ENCODE assay signal across 8 cellular contexts in genomic region chr11:46392421-46393230, GRCh38. TPM values are rescaled to one million over a fixed set of nuclear protein-coding genes. Genes with fewer than 3 reads are reported as not detected.
DNase-seq lines count a peak whose midpoint lies in the region; ATAC-seq and TF ChIP-seq lines count a peak whose summit lies in the region.

No MANE protein-coding gene starts in this region.

- no peaks in the 10 kb centered on the region for H3K36me3 ChIP-seq in breast epithelium

- H3K4me1 ChIP-seq in breast epithelium = peaks cover 20 to 29% of the 10 kb centered on the region in 2 donors

- H3K4me3 ChIP-seq in breast epithelium (peak overlapping the region; percentile 28 to 76 (median 50)), skin epidermis (peak overlapping the region; percentile 8 to 40 (median 29))

- no peaks in the 10 kb centered on the region for H3K9me3 ChIP-seq in CD4-positive, alpha-beta T cell (ENCODE audit: control insufficient read depth, low read length)
- H3K9me3 ChIP-seq in breast epithelium = no peaks in the 10 kb centered on the region

- H3K4me3 Mint-ChIP-seq in CD4-positive, alpha-beta T cell = peak overlapping the region; percentile 74

- H3K9me3 Mint-ChIP-seq in CD4-positive, alpha-beta T cell = no peaks in the 10 kb centered on the region

- no peak overlapping the region for H3K27ac ChIP-seq in CD4-positive, alpha-beta T cell (ENCODE audit: low read depth, low read length)
- peak overlapping the region; percentile 51; the same call in 1 of the 2 replicates for H3K27ac ChIP-seq in VCaP
- no peak overlapping the region for H3K27ac ChIP-seq in breast epithelium
- H3K27ac ChIP-seq in skin epidermis = no peak overlapping the region

- in situ Hi-C loops in KBM-7 (cut with MboI; ENCODE audit: low pct_unique_long_range_greater_than_20kb, low sequenced_read_pairs) = no loop called here

- H3K4me1 Mint-ChIP-seq in CD4-positive, alpha-beta T cell (ENCODE audit: low read depth) = peaks cover 34% of the 10 kb centered on the region

- TF ChIP-seq POLR2A in breast epithelium (IDR thresholded peaks at IDR 0.05) = no peak

- DNase-seq in CD4-positive, alpha-beta T cell = peak; percentile 57 to 78 (median 69)
- peak; percentile 89 for DNase-seq in KBM-7
- peak; percentile 41 to 87 for DNase-seq in breast epithelium (ENCODE audit: low spot score in 2 of 2)
- DNase-seq in iPS-NIHi11 (ENCODE audit: low spot score) = peak; percentile 98
- DNase-seq in NCI-H2107 (lab: John Stamatoyannopoulos, UW) = no peak

- peak; percentile 87 for ATAC-seq in CD4-positive, alpha-beta T cell (ENCODE audit: poor library complexity)
- peak; percentile 64 for ATAC-seq in GM21381 (IDR thresholded peaks at IDR 0.05; ENCODE audit: unreplicated experiment)

- intact Hi-C loops in CD4-positive, alpha-beta T cell (cut with DNase I, micrococcal nuclease) = loop anchor here in 1 of 2 experiments (5.0 kb wide), 2 partner anchors 145 to 505 kb away; partner anchors contain the start of gene MAPK8IP1
- intact Hi-C loops in breast epithelium (cut with DNase I; ENCODE audit: low total_unique reads) = loop anchor here (5.0 to 10.0 kb wide), 2 partner anchors 212 to 250 kb away; no protein-coding TSS in a partner anchor

- peaks cover 13% of the 10 kb centered on the region for H3K36me3 Mint-ChIP-seq in CD4-positive, alpha-beta T cell (ENCODE audit: low read depth)

- CTCF ChIA-PET in CD4-positive, alpha-beta T cell (lab: Charles Lee) = interaction anchor here (0.6 to 1.0 kb wide), 2 partner anchors 24 to 121 kb away, joined by 3 read pairs; no protein-coding TSS in a partner anchor

- POLR2A ChIA-PET in CD4-positive, alpha-beta T cell (lab: Charles Lee) = interaction anchor here (0.5 to 1.4 kb wide), 6 partner anchors 9 to 308 kb away, joined by 3 to 4 read pairs (median 3); partner anchors contain the start of genes ARHGAP1, ATG13, DGKZ and HARBI1

- no peak overlapping the region for H3K27ac Mint-ChIP-seq in CD4-positive, alpha-beta T cell

- TF ChIP-seq CTCF in CD4-positive, alpha-beta T cell (IDR thresholded peaks at IDR 0.05) = no peak
- no peak for TF ChIP-seq CTCF in VCaP (conservative IDR thresholded peaks at IDR 0.05)
- no peak for TF ChIP-seq CTCF in breast epithelium (IDR thresholded peaks at IDR 0.05)

- H3K27me3 Mint-ChIP-seq in CD4-positive, alpha-beta T cell = peaks cover 46% of the 10 kb centered on the region

- H3K27me3 ChIP-seq in CD4-positive, alpha-beta T cell (ENCODE audit: control insufficient read depth, insufficient read depth, low read length) = peaks cover 51% of the 10 kb centered on the region
- H3K27me3 ChIP-seq in breast epithelium = peaks cover 20 to 44% of the 10 kb centered on the region in 2 donors

RNA-seq across cellular contexts. Expression of gene CHRM4, which starts 1.1 kb away (rescaled TPM):
- total RNA-seq in CD4-positive, alpha-beta T cell = 1 to 10 TPM; 3.2 to 3.7 TPM
- 1 to 10 TPM in 1 of 3 donors, under 1 TPM in 1, not detected in 1; 0.66 to 1.1 TPM for total RNA-seq in breast epithelium

RNA-seq across cellular contexts. Expression of gene MDK, which starts 11.2 kb away (rescaled TPM):
- 1 to 10 TPM; 5.5 to 6.5 TPM for total RNA-seq in CD4-positive, alpha-beta T cell
- 100 to 1,000 TPM in 1 of 3 donors, 10 to 100 TPM in 2; 20.5 to 115 (median 54.7) TPM for total RNA-seq in breast epithelium

RNA-seq across cellular contexts. Expression of gene DGKZ, which starts 45.4 kb away (rescaled TPM):
- 100 to 1,000 TPM; 159 to 166 TPM for total RNA-seq in CD4-positive, alpha-beta T cell
- total RNA-seq in breast epithelium = 10 to 100 TPM; 42.3 to 46.5 (median 46.2) TPM
